ENCODE assay signal across 12 cellular contexts in the genomic region with DNA sequence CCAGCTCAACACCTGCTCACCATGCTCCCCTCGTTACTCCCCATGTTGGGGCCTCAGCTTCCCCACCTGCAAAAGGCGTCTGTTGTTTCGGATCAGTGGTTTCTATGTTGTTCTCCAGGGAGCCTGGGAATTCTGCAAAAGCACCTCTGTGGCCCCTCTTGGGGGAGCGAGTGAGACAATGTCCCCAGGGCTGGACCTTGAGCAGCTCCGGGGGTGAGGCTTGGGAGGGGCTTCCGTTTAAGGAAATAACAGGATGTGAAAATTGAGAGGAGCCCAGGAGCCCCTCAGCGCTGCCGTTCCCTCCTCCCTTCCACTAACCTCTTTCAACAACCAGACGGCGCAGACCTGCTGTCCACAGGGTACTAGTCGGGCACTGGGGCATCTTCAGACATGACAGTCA.
"Had no signal": no experiment of that assay in that cellular context is flagged by ENCODE, and none has a peak within 500 bp of the region (broad histone marks: within the 10 kb centered on the region; RNA-seq: fewer than 3 reads in every experiment).

No MANE protein-coding gene starts in this region.

- H3K27ac ChIP-seq: ovary, tibial nerve had no signal

- H3K36me3 ChIP-seq: ovary, tibial nerve had no signal

- DNase-seq: effector memory CD4-positive, alpha-beta T cell; immature natural killer cell; mammary epithelial cell; naive thymus-derived CD4-positive, alpha-beta T cell; ovary; right cardiac atrium; stimulated activated CD4-positive, alpha-beta T cell treated with anti-CD3 and anti-CD28 coated beads, Interleukin-2, amount 100 ng/mL, for 48 hours; stimulated activated naive CD8-positive, alpha-beta T cell treated with anti-CD3 and anti-CD28 coated beads, Interleukin-15, Interleukin-2, amounts not matched to agents 100 U/mL and 50 U/mL, for 24 hours had no signal

- H3K4me2 ChIP-seq: smooth muscle cell had no signal

- H3K9me3 ChIP-seq: ovary, tibial nerve had no signal

- H3K4me3 ChIP-seq: ovary, smooth muscle cell, tibial nerve had no signal

- H3K27me3 ChIP-seq: ovary had no signal

- H3K4me1 ChIP-seq: tibial nerve had no signal

- ATAC-seq: naive thymus-derived CD4-positive, alpha-beta T cell; stimulated activated naive CD8-positive, alpha-beta T cell treated with anti-CD3 and anti-CD28 coated beads, Interleukin-15, Interleukin-2, amounts not matched to agents 100 U/mL and 50 U/mL, for 24 hours had no signal

- FAIRE-seq: endometrium, frontal cortex had no signal
